Comparison of ENCODE assay signal across 21 cellular contexts in the genomic region with DNA sequence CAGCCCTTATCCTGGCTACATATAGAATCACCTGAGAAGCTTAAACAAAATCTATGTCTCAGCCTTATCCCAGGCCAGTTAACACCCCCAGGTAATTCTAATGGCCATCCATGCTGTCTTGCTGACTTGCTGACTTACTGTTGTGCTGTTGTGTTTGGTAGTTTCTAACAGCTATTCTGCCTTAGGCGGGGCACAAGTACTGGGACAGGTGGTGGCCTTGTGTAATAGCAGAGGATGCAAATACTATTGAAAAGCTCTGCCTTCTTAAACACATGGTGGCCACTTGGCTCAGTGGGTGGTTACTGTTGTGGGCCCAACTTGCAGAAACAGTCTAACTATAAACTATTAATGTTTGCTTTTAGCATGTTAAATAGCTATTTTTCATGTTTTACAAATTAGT. TPM values are rescaled to one million over a fixed set of nuclear protein-coding genes. Genes with fewer than 3 reads are reported as not detected.
DNase-seq lines count a peak whose midpoint lies in the region; ATAC-seq and TF ChIP-seq lines count a peak whose summit lies in the region.
"Had no signal": no experiment of that assay in that cellular context is flagged by ENCODE, and none has a peak within 500 bp of the region (broad histone marks: within the 10 kb centered on the region; RNA-seq: fewer than 3 reads in every experiment).

No MANE protein-coding gene starts in this region.

- H3K36me3 ChIP-seq in H7 (replicated peaks; ENCODE audit: control insufficient read depth, insufficient read depth, low read length) (peaks cover 2% of the 10 kb centered on the region), MM.1S (replicated peaks; ENCODE audit: insufficient read depth, low read length) (no peaks in the 10 kb centered on the region)
- H3K36me3 ChIP-seq: BLaER1 treated with 17β-estradiol and CSF1 and Interleukin-3, amounts not matched to agents 10 nM and 100 nM had no signal

- H2AFZ ChIP-seq in MM.1S (ENCODE audit: low read length), result no peak overlapping the region
- H2AFZ ChIP-seq: GM23248 had no signal

- H3K27ac ChIP-seq in MM.1S (ENCODE audit: low read length), result peak overlapping the region; percentile 42; the same call in 1 of the 2 replicates
- H3K27ac ChIP-seq: BLaER1 treated with 17β-estradiol and CSF1 and Interleukin-3, amounts not matched to agents 10 nM and 100 nM; GM23248; RWPE1 had no signal

- H3K27me3 ChIP-seq in H7 (ENCODE audit: control insufficient read depth, insufficient read depth, low read length) (no peaks in the 10 kb centered on the region), MM.1S (replicated peaks; ENCODE audit: insufficient read depth, low read length) (no peaks in the 10 kb centered on the region)
- H3K27me3 ChIP-seq: BLaER1 treated with 17β-estradiol and CSF1 and Interleukin-3, amounts not matched to agents 10 nM and 100 nM had no signal

- ATAC-seq in GM21786 (IDR thresholded peaks at IDR 0.05; ENCODE audit: unreplicated experiment), result no peak
- no peak for ATAC-seq in GM18907 (IDR thresholded peaks at IDR 0.05; ENCODE audit: unreplicated experiment)
- ATAC-seq: K562, SK-N-SH treated with all-trans-retinoic acid at 6 μM for 48 hours had no signal

- H4K20me1 ChIP-seq in MM.1S (ENCODE audit: insufficient read depth, low read length), result no peaks in the 10 kb centered on the region
- H4K20me1 ChIP-seq: BLaER1 treated with 17β-estradiol and CSF1 and Interleukin-3, amounts not matched to agents 10 nM and 100 nM had no signal

- no peaks in the 10 kb centered on the region for H3F3A ChIP-seq in MM.1S (ENCODE audit: insufficient read depth, low read length)

- TF ChIP-seq CTCF in MM.1S (IDR thresholded peaks at IDR 0.05; ENCODE audit: low read length), result no peak

- no peak overlapping the region for H3K4me3 ChIP-seq in H7 (ENCODE audit: insufficient read depth, low read depth, low read length)
- no peak overlapping the region for H3K4me3 ChIP-seq in MM.1S (ENCODE audit: low read length)
- H3K4me3 ChIP-seq: BLaER1 treated with 17β-estradiol and CSF1 and Interleukin-3, amounts not matched to agents 10 nM and 100 nM; GM23248; K562 had no signal

- peak overlapping the region; percentile 19 for H3K4me2 ChIP-seq in MM.1S (ENCODE audit: low read depth, low read length)
- H3K4me2 ChIP-seq: BLaER1 treated with 17β-estradiol and CSF1 and Interleukin-3, amounts not matched to agents 10 nM and 100 nM had no signal

- no peaks in the 10 kb centered on the region for H3K9me3 ChIP-seq in MM.1S (replicated peaks; ENCODE audit: insufficient read depth, low read length)

- H3K9ac ChIP-seq in MM.1S (ENCODE audit: low read length), result no peak overlapping the region
- H3K9ac ChIP-seq: BLaER1 treated with 17β-estradiol and CSF1 and Interleukin-3, amounts not matched to agents 10 nM and 100 nM; GM23248 had no signal

- H3K4me1 ChIP-seq in MM.1S (ENCODE audit: low read length), result peaks cover 10% of the 10 kb centered on the region
- H3K4me1 ChIP-seq: BLaER1 treated with 17β-estradiol and CSF1 and Interleukin-3, amounts not matched to agents 10 nM and 100 nM had no signal

- no peaks in the 10 kb centered on the region for H3K9me2 ChIP-seq in MM.1S (replicated peaks; ENCODE audit: insufficient read depth, low read length)

- DNase-seq in H7, result peak; percentile 10
- DNase-seq in MM.1S, result peak; percentile 52
- DNase-seq in SW480 (ENCODE audit: low spot score), result peak; percentile 1
- peak; percentile 50 for DNase-seq in myocyte (ENCODE audit: low read depth)
- no peak for DNase-seq in G401 (ENCODE audit: low spot score)
- DNase-seq: CD8-positive, alpha-beta memory T cell; DMS79; GM23248; NCI-H1436; NCI-H1930; NCI-H446 treated with DMSO at 0.1 percent for 48 hours; NCI-H774; OCI-M1; SIG-M5; T-helper 1 cell had no signal

- in situ Hi-C loops in G401 (cut with HindIII; ENCODE audit: low sequenced_read_pairs), result no loop called here

- no peaks in the 10 kb centered on the region for H3K79me2 ChIP-seq in MM.1S (ENCODE audit: low read length)

RNA-seq across cellular contexts. Expression of a gene that starts 56.2 kb away (rescaled TPM):
- total RNA-seq in H7 (2014; rRNA removed; shearing (Covaris generic)), result 4.5 and 7.1 TPM in 2 replicates
- 0.05 TPM in 2 replicates for total RNA-seq in myocyte
- 0.09 TPM for polyA plus RNA-seq in myocyte (2012)
- total RNA-seq in G401 (2014; rRNA removed; shearing (Covaris generic)), result not detected in 2 replicates
- total RNA-seq: GM23248 had no signal
